ENCODE assay signal across 1 cellular context in genomic region chr1:96721382-96722160, GRCh38.
TF ChIP-seq lines count a peak whose summit lies in the region.

Gene PTBP2, plus strand, starts transcription at chr1:96721784. Its CDS starts 81 bp downstream, at chr1:96721865.

TF ChIP-seq in IMR-90, 13 proteins besides CTCF, POLR2A, EP300 and RAD21:
- no peak for TF ChIP-seq MAFK (IDR thresholded peaks at IDR 0.05; ENCODE audit: low read depth, low read length)
- TF ChIP-seq MXI1 (IDR thresholded peaks at IDR 0.05; ENCODE audit: borderline replicate concordance, low read depth, low read length): 0 out of 2 replicates have a peak, but pooled peaks have one; percentile 16
- TF ChIP-seq MAZ (IDR thresholded peaks at IDR 0.05; ENCODE audit: borderline replicate concordance, low read depth, low read length): peak; percentile 46; the same call in 1 of the 2 replicates
- no peak for TF ChIP-seq NFE2L2 (IDR thresholded peaks at IDR 0.05; ENCODE audit: low read depth, low read length)
- no peak for TF ChIP-seq SMC3 (IDR thresholded peaks at IDR 0.05; ENCODE audit: low read depth, low read length)
- peak; percentile 14; the same call in 1 of the 2 replicates for TF ChIP-seq BHLHE40 (IDR thresholded peaks at IDR 0.05; ENCODE audit: low read depth, low read length)
- no peak for TF ChIP-seq RCOR1 (IDR thresholded peaks at IDR 0.05; ENCODE audit: insufficient replicate concordance, low read length)
TF ChIP-seq in IMR-90: peak in this region for 3.
